8 cellular contexts compared by ENCODE assay signal in the genomic region with DNA sequence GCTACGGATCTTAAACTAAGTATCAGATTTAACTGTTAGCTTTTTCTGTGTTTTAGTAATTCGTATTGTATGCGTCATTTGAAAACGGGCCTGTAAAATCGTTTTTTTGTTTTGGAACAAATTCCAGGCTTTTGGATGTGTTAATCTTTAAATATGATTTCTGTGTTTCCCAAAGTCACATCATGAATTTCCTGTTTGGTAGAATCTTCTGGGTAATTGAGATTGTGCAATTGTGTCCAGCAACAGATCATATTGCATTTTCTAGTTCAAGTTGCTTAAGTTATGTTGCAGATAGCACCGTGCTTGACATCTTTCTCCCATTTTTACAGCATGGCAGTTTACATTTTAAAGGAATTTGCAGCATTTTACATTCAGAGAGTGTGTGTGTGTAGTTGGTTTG. TPM values are rescaled to one million over a fixed set of nuclear protein-coding genes. Genes with fewer than 3 reads are reported as not detected.
DNase-seq lines count a peak whose midpoint lies in the region; ATAC-seq and TF ChIP-seq lines count a peak whose summit lies in the region.

No MANE protein-coding gene starts in this region.

- intact Hi-C loops in activated T-helper 1 cell treated with anti-CD3 and anti-CD28 coated beads, Interleukin-12 subunit alpha, Interleukin-12 subunit beta, Interleukin-2, Interleukin-4 antibody, amounts not matched to agents 30 ng/mL and 10 ng/mL and 1 ng/mL, durations not matched to agents 14 hours and 24 hours and 36 hours (cut with micrococcal nuclease), result loop anchor here (5.0 to 10.0 kb wide), 2 partner anchors 393 to 665 kb away; partner anchors contain the start of gene RAB44
- intact Hi-C loops in testis (cut with DNase I; ENCODE audit: low total_unique reads), result loop anchor here (5.0 kb wide), 1 partner anchor 63 kb away; no protein-coding TSS in a partner anchor
- intact Hi-C loops in left colon (cut with DNase I, micrococcal nuclease), result loop anchor here (10.0 kb wide), 2 partner anchors 65 to 165 kb away; partner anchors contain the start of gene BRPF3 (in 1 of the 2)

- H3K9me3 ChIP-seq in BE2C (no peaks in the 10 kb centered on the region), HUES48 (ENCODE audit: control insufficient read depth, insufficient read depth, low read length) (no peaks in the 10 kb centered on the region), testis (no peaks in the 10 kb centered on the region)

- no peak overlapping the region for H3K9ac ChIP-seq in HUES48 (ENCODE audit: low read depth, low read length)

- H3K36me3 ChIP-seq in BE2C, result no peaks in the 10 kb centered on the region; the same call in 1 of the 2 replicates
- H3K36me3 ChIP-seq in HUES48 (ENCODE audit: control insufficient read depth, insufficient read depth, low read length), result no peaks in the 10 kb centered on the region
- H3K36me3 ChIP-seq in testis (ENCODE audit: low read depth, missing control alignments), result no peaks in the 10 kb centered on the region

- H3K4me1 ChIP-seq in BE2C, result no peaks in the 10 kb centered on the region
- H3K4me1 ChIP-seq in HUES48 (ENCODE audit: control insufficient read depth, insufficient read depth, low read length), result peaks cover 35% of the 10 kb centered on the region
- H3K4me1 ChIP-seq in testis, result peaks cover 5% of the 10 kb centered on the region

- no peak for TF ChIP-seq POLR2A in testis (IDR thresholded peaks at IDR 0.05)

- peak overlapping the region; percentile 92 for H3K4me3 Mint-ChIP-seq in activated T-helper 1 cell treated with anti-CD3 and anti-CD28 coated beads, Interleukin-12 subunit alpha, Interleukin-12 subunit beta, Interleukin-2, Interleukin-4 antibody, amounts not matched to agents 30 ng/mL and 10 ng/mL and 1 ng/mL, durations not matched to agents 14 hours and 24 hours and 36 hours

- H3K27me3 ChIP-seq in BE2C (no peaks in the 10 kb centered on the region), HUES48 (ENCODE audit: control insufficient read depth, insufficient read depth, low read length) (peaks cover 11% of the 10 kb centered on the region; the same call in 1 of the 2 replicates), testis (no peaks in the 10 kb centered on the region)

- WGBS in testis, 2 donors, result 1% methylated on average over 6 of the region's 6 CpGs

- H3K27ac Mint-ChIP-seq in activated T-helper 1 cell treated with anti-CD3 and anti-CD28 coated beads, Interleukin-12 subunit alpha, Interleukin-12 subunit beta, Interleukin-2, Interleukin-4 antibody, amounts not matched to agents 30 ng/mL and 10 ng/mL and 1 ng/mL, durations not matched to agents 14 hours and 24 hours and 36 hours, result peak overlapping the region; percentile 53

- H3K36me3 Mint-ChIP-seq in activated T-helper 1 cell treated with anti-CD3 and anti-CD28 coated beads, Interleukin-12 subunit alpha, Interleukin-12 subunit beta, Interleukin-2, Interleukin-4 antibody, amounts not matched to agents 30 ng/mL and 10 ng/mL and 1 ng/mL, durations not matched to agents 14 hours and 24 hours and 36 hours (ENCODE audit: low read depth), result peaks cover 14% of the 10 kb centered on the region

- H3K4me3 ChIP-seq in BE2C (ENCODE audit: low read depth, low read length) (peak overlapping the region; percentile 98), HUES48 (ENCODE audit: low read depth, low read length) (peak overlapping the region; percentile 98), testis (peak overlapping the region; percentile 93 to 98)

- peaks cover 57% of the 10 kb centered on the region for H3K4me1 Mint-ChIP-seq in activated T-helper 1 cell treated with anti-CD3 and anti-CD28 coated beads, Interleukin-12 subunit alpha, Interleukin-12 subunit beta, Interleukin-2, Interleukin-4 antibody, amounts not matched to agents 30 ng/mL and 10 ng/mL and 1 ng/mL, durations not matched to agents 14 hours and 24 hours and 36 hours (ENCODE audit: low read depth)

- no peaks in the 10 kb centered on the region for H3K9me3 Mint-ChIP-seq in activated T-helper 1 cell treated with anti-CD3 and anti-CD28 coated beads, Interleukin-12 subunit alpha, Interleukin-12 subunit beta, Interleukin-2, Interleukin-4 antibody, amounts not matched to agents 30 ng/mL and 10 ng/mL and 1 ng/mL, durations not matched to agents 14 hours and 24 hours and 36 hours

- TF ChIP-seq CTCF in BE2C (IDR thresholded peaks at IDR 0.05; ENCODE audit: low read depth, low read length), result no peak
- no peak for TF ChIP-seq CTCF in testis (IDR thresholded peaks at IDR 0.05)

- no peak overlapping the region for H3K27ac ChIP-seq in HUES48 (ENCODE audit: low read depth, low read length)
- peak overlapping the region; percentile 69 to 94 for H3K27ac ChIP-seq in testis

- peaks cover 17% of the 10 kb centered on the region for H3K27me3 Mint-ChIP-seq in activated T-helper 1 cell treated with anti-CD3 and anti-CD28 coated beads, Interleukin-12 subunit alpha, Interleukin-12 subunit beta, Interleukin-2, Interleukin-4 antibody, amounts not matched to agents 30 ng/mL and 10 ng/mL and 1 ng/mL, durations not matched to agents 14 hours and 24 hours and 36 hours (ENCODE audit: insufficient read depth)

- no peak for DNase-seq in BE2C
- DNase-seq in activated T-helper 1 cell treated with anti-CD3 and anti-CD28 coated beads, Interleukin-12 subunit alpha, Interleukin-12 subunit beta, Interleukin-2, Interleukin-4 antibody, amounts not matched to agents 30 ng/mL and 10 ng/mL and 1 ng/mL, durations not matched to agents 14 hours and 24 hours and 36 hours (ENCODE audit: low spot score), result no peak
- DNase-seq in iris pigment epithelial cell (ENCODE audit: low read depth), result peak; percentile 91
- no peak for DNase-seq in testis
- no peak for DNase-seq in left colon
- DNase-seq in DMS153 (lab: John Stamatoyannopoulos, UW), result no peak

- ATAC-seq in GM21360 (IDR thresholded peaks at IDR 0.05; ENCODE audit: unreplicated experiment) (no peak), left colon (no peak)

RNA-seq across cellular contexts. Expression of gene MAPK14, which starts 1.9 kb away (rescaled TPM):
- polyA plus RNA-seq in BE2C (2012; ENCODE audit: insufficient read depth, insufficient read length, low read depth), result 33.7 TPM
- total RNA-seq in activated T-helper 1 cell treated with anti-CD3 and anti-CD28 coated beads, Interleukin-12 subunit alpha, Interleukin-12 subunit beta, Interleukin-2, Interleukin-4 antibody, amounts not matched to agents 30 ng/mL and 10 ng/mL and 1 ng/mL, durations not matched to agents 14 hours and 24 hours and 36 hours, result 41.3 and 49.7 TPM in 2 replicates
- total RNA-seq in testis (10 to 100 TPM; 57.3 to 58.3 TPM), left colon (10 to 100 TPM; 60.0 to 69.8 TPM)
- 21.8 TPM for polyA plus RNA-seq in testis (ENCODE audit: insufficient read depth, low read depth, low replicate concordance)

RNA-seq across cellular contexts. Expression of gene SLC26A8, which starts 5.0 kb away (rescaled TPM):
- polyA plus RNA-seq in BE2C (2012; ENCODE audit: insufficient read depth, insufficient read length, low read depth), result not detected
- not detected in 2 replicates for total RNA-seq in activated T-helper 1 cell treated with anti-CD3 and anti-CD28 coated beads, Interleukin-12 subunit alpha, Interleukin-12 subunit beta, Interleukin-2, Interleukin-4 antibody, amounts not matched to agents 30 ng/mL and 10 ng/mL and 1 ng/mL, durations not matched to agents 14 hours and 24 hours and 36 hours
- total RNA-seq in testis (10 to 100 TPM; 52.0 to 66.9 TPM), left colon (under 1 TPM; 0.18 to 0.50 TPM)
- 160 TPM for polyA plus RNA-seq in testis (ENCODE audit: insufficient read depth, low read depth, low replicate concordance)

Comparison
In these comparisons a context has a peak if more than half of its experiments do, and no peak if none do; other contexts are left out.
1. RNA of gene SLC26A8, which starts 5.0 kb away (total RNA-seq): 52.0 to 66.9 TPM in testis; 0.18 to 0.50 TPM in left colon and not detected in activated T-helper 1 cell treated with anti-CD3 and anti-CD28 coated beads, Interleukin-12 subunit alpha, Interleukin-12 subunit beta, Interleukin-2, Interleukin-4 antibody, amounts not matched to agents 30 ng/mL and 10 ng/mL and 1 ng/mL, durations not matched to agents 14 hours and 24 hours and 36 hours; every median in the first group is over 10 times any median in the second.
2. Peak in every context shown above with its lines, with median percentiles within 50 percentile points of each other: H3K4me3 ChIP-seq.